9 cellular contexts compared by ENCODE assay signal in genomic region chr10:70528726-70529362, GRCh38. TPM values are rescaled to one million over a fixed set of nuclear protein-coding genes. Genes with fewer than 3 reads are reported as not detected.
DNase-seq lines count a peak whose midpoint lies in the region; ATAC-seq and TF ChIP-seq lines count a peak whose summit lies in the region.
"Had no signal": no experiment of that assay in that cellular context is flagged by ENCODE, and none has a peak within 500 bp of the region (broad histone marks: within the 10 kb centered on the region; RNA-seq: fewer than 3 reads in every experiment).

No MANE protein-coding gene starts in this region.

- DNase-seq in NCI-H510A treated with DMSO at 0.1 percent for 48 hours (lab: John Stamatoyannopoulos, UW) (peak; percentile 56), NCI-H510A (lab: John Stamatoyannopoulos, UW) (no peak), NCI-H1048 (lab: John Stamatoyannopoulos, UW) (peak; percentile 23), endothelial cell (ENCODE audit: low spot score) (no peak), trophoblast cell (peak; percentile 43 to 67)
- DNase-seq in activated naive CD4-positive, alpha-beta T cell (lab: John Stamatoyannopoulos, UW): no peak

- peaks cover 2% of the 10 kb centered on the region for H3K9me3 ChIP-seq in trophoblast cell (ENCODE audit: insufficient read depth, low read depth, low read length)
- H3K9me3 ChIP-seq: BLaER1 treated with 17β-estradiol and CSF1 and Interleukin-3, amounts not matched to agents 10 nM and 100 nM had no signal

- peak overlapping the region; percentile 27 for H3K27ac Mint-ChIP-seq in endothelial cell (ENCODE audit: unreplicated experiment)

- H2BK12ac ChIP-seq in trophoblast cell (ENCODE audit: low read length): no peak overlapping the region

- H4K91ac ChIP-seq in trophoblast cell (ENCODE audit: low read depth, low read length): no peak overlapping the region

- H3K4ac ChIP-seq in trophoblast cell (ENCODE audit: low read depth, low read length): no peak overlapping the region

- H3K9me3 Mint-ChIP-seq in endothelial cell (ENCODE audit: unreplicated experiment): no peaks in the 10 kb centered on the region

- no peak overlapping the region for H3K27ac ChIP-seq in trophoblast cell (ENCODE audit: low read depth, low read length)

- no peak for TF ChIP-seq CTCF in endothelial cell (IDR thresholded peaks at IDR 0.05; ENCODE audit: unreplicated experiment)

- H3K4me1 ChIP-seq in trophoblast cell (ENCODE audit: control insufficient read depth in 1 of 2, insufficient read depth in 2 of 2, low read length in 2 of 2): no peaks in the 10 kb centered on the region

- H2AFZ ChIP-seq in trophoblast cell (ENCODE audit: insufficient read depth, low read length, poor library complexity): peak overlapping the region; percentile 26

- peaks cover 54% of the 10 kb centered on the region for H3K36me3 Mint-ChIP-seq in endothelial cell (ENCODE audit: low read depth, unreplicated experiment)

- no peak overlapping the region for H3K14ac ChIP-seq in trophoblast cell (ENCODE audit: low read length)

- WGBS in trophoblast cell (ENCODE audit: extremely low coverage, insufficient coverage, insufficient read length): no CpG with 5 or more reads among the region's 11 CpGs

- no peak overlapping the region for H3K9ac ChIP-seq in trophoblast cell (ENCODE audit: low read length)
- H3K9ac ChIP-seq: BLaER1 treated with 17β-estradiol and CSF1 and Interleukin-3, amounts not matched to agents 10 nM and 100 nM had no signal

- no peak overlapping the region for H2AK5ac ChIP-seq in trophoblast cell (ENCODE audit: low read length)

- no peak overlapping the region for H3K23ac ChIP-seq in trophoblast cell (ENCODE audit: low read length)

- H3K4me1 Mint-ChIP-seq in endothelial cell (ENCODE audit: unreplicated experiment): peaks cover 67% of the 10 kb centered on the region

- no peaks in the 10 kb centered on the region for H3K79me2 ChIP-seq in trophoblast cell (ENCODE audit: control insufficient read depth, insufficient read depth, low read length, poor library complexity)

- ATAC-seq in HG03521 (IDR thresholded peaks at IDR 0.05; ENCODE audit: unreplicated experiment) (no peak), GM18511 (IDR thresholded peaks at IDR 0.05; ENCODE audit: unreplicated experiment) (no peak)

- H4K12ac ChIP-seq in trophoblast cell (ENCODE audit: low read depth, low read length): no peak overlapping the region

- H3K36me3 ChIP-seq in trophoblast cell (ENCODE audit: control insufficient read depth in 1 of 2, insufficient read depth in 2 of 2, low read length in 2 of 2): no peaks in the 10 kb centered on the region

- no peak overlapping the region for H3K4me2 ChIP-seq in trophoblast cell (ENCODE audit: low read length)
- H3K4me2 ChIP-seq: BLaER1 treated with 17β-estradiol and CSF1 and Interleukin-3, amounts not matched to agents 10 nM and 100 nM had no signal

- no peak overlapping the region for H2BK120ac ChIP-seq in trophoblast cell (ENCODE audit: insufficient read depth, low read length, poor library complexity)

- no peak overlapping the region for H3K18ac ChIP-seq in trophoblast cell (ENCODE audit: low read length)

- peak overlapping the region; percentile 34 for H4K8ac ChIP-seq in trophoblast cell (ENCODE audit: low read depth, low read length)

- peaks cover 24% of the 10 kb centered on the region for H3K27me3 Mint-ChIP-seq in endothelial cell (ENCODE audit: unreplicated experiment)

- H3K4me3 Mint-ChIP-seq in endothelial cell (ENCODE audit: unreplicated experiment): peak overlapping the region; percentile 16

- no peak overlapping the region for H3K4me3 ChIP-seq in trophoblast cell (ENCODE audit: low read depth, low read length)
- H3K4me3 ChIP-seq: BLaER1 treated with 17β-estradiol and CSF1 and Interleukin-3, amounts not matched to agents 10 nM and 100 nM had no signal

- no peak overlapping the region for H2BK5ac ChIP-seq in trophoblast cell (ENCODE audit: low read depth, low read length, poor library complexity)

- H3K79me1 ChIP-seq in trophoblast cell (ENCODE audit: low read length): no peaks in the 10 kb centered on the region

- H3K27me3 ChIP-seq in trophoblast cell (ENCODE audit: insufficient read depth, low read length): no peaks in the 10 kb centered on the region
- H3K27me3 ChIP-seq: BLaER1 treated with 17β-estradiol and CSF1 and Interleukin-3, amounts not matched to agents 10 nM and 100 nM had no signal

RNA-seq across cellular contexts. Expression of gene PALD1, which starts 50.3 kb away (rescaled TPM):
- total RNA-seq in endothelial cell (ENCODE audit: unreplicated experiment): 166 TPM
- 0.01 and 0.04 TPM in 2 replicates for polyA plus RNA-seq in trophoblast cell (2013)

Comparison
In these comparisons a context has a peak if more than half of its experiments do, and no peak if none do; other contexts are left out.
1. DNase-seq: peak in NCI-H510A treated with DMSO at 0.1 percent for 48 hours (single experiment), NCI-H1048 (single experiment) and trophoblast cell (2 of 2); none in NCI-H510A (single experiment), endothelial cell (single experiment) and activated naive CD4-positive, alpha-beta T cell (0 of 4).